8 cellular contexts compared by ENCODE assay signal in genomic region chr1:5514519-5515183, GRCh38.
DNase-seq lines count a peak whose midpoint lies in the region; ATAC-seq and TF ChIP-seq lines count a peak whose summit lies in the region.

No MANE protein-coding gene starts in this region.

- H3K27ac ChIP-seq in H9 (ENCODE audit: insufficient read length, low read depth, low read length): no peak overlapping the region
- no peak overlapping the region for H3K27ac ChIP-seq in mesenchymal stem cell (ENCODE audit: low read length, poor library complexity, severe bottlenecking)

- no peak overlapping the region for H3T11ph ChIP-seq in H9 (ENCODE audit: low read length)

- H4K8ac ChIP-seq in H9 (replicated peaks; ENCODE audit: insufficient read length, low read depth, low read length) (no peak overlapping the region), mesenchymal stem cell (ENCODE audit: low read length) (no peak overlapping the region)

- no peaks in the 10 kb centered on the region for H3K9me3 ChIP-seq in Caco-2
- H3K9me3 ChIP-seq in H9 (ENCODE audit: control insufficient read depth, low read depth, low read length): no peaks in the 10 kb centered on the region
- H3K9me3 ChIP-seq in mesenchymal stem cell (ENCODE audit: control insufficient read depth, low read length): no peaks in the 10 kb centered on the region

- no peak overlapping the region for H3K4ac ChIP-seq in H9 (ENCODE audit: low read depth, low read length)
- no peak overlapping the region for H3K4ac ChIP-seq in mesenchymal stem cell (ENCODE audit: low read depth in 1 of 2, low read length in 2 of 2)

- H3K27ac Mint-ChIP-seq in Caco-2 (ENCODE audit: unreplicated experiment) (no peak overlapping the region), H9 (no peak overlapping the region)
- H3K27ac Mint-ChIP-seq in activated CD4-positive, alpha-beta memory T cell treated with anti-CD3 and anti-CD28 coated beads for 36 hours: no peak overlapping the region

- no peak overlapping the region for H2BK5ac ChIP-seq in H9 (ENCODE audit: insufficient read length, low read length)
- no peak overlapping the region for H2BK5ac ChIP-seq in mesenchymal stem cell (ENCODE audit: low read depth, low read length, poor library complexity, severe bottlenecking)

- no peak overlapping the region for H3K14ac ChIP-seq in H9 (ENCODE audit: insufficient read depth, low read length)
- no peak overlapping the region for H3K14ac ChIP-seq in mesenchymal stem cell (ENCODE audit: low read length in 2 of 2)

- no peaks in the 10 kb centered on the region for H3K4me1 ChIP-seq in Caco-2
- no peaks in the 10 kb centered on the region for H3K4me1 ChIP-seq in H9 (ENCODE audit: insufficient read depth, low read length)
- peaks cover 3% of the 10 kb centered on the region for H3K4me1 ChIP-seq in mesenchymal stem cell (ENCODE audit: control insufficient read depth, insufficient read depth, low read depth, low read length)

- no peak overlapping the region for H2BK15ac ChIP-seq in H9 (ENCODE audit: low read depth, low read length)
- no peak overlapping the region for H2BK15ac ChIP-seq in mesenchymal stem cell (ENCODE audit: low read depth, poor library complexity, severe bottlenecking)

- H4K91ac ChIP-seq in H9 (ENCODE audit: insufficient read length, low read depth, low read length): no peak overlapping the region
- no peak overlapping the region for H4K91ac ChIP-seq in mesenchymal stem cell (ENCODE audit: low read length)

- H4K5ac ChIP-seq in H9 (ENCODE audit: insufficient read length, low read depth, low read length): no peak overlapping the region

- H3K9me3 Mint-ChIP-seq in Caco-2 (ENCODE audit: unreplicated experiment): no peaks in the 10 kb centered on the region
- peaks cover 3 to 7% of the 10 kb centered on the region in 2 experiments; a peak in 3 of 5 replicates for H3K9me3 Mint-ChIP-seq in H9
- no peaks in the 10 kb centered on the region for H3K9me3 Mint-ChIP-seq in activated CD4-positive, alpha-beta memory T cell treated with anti-CD3 and anti-CD28 coated beads for 36 hours

- H3K4me3 ChIP-seq in Caco-2 (ENCODE audit: low read depth, low read length): no peak overlapping the region
- no peak overlapping the region for H3K4me3 ChIP-seq in mesenchymal stem cell (ENCODE audit: insufficient read depth in 1 of 2, low read depth in 1 of 2, low read length in 2 of 2)

- no peak overlapping the region for H3K18ac ChIP-seq in H9 (ENCODE audit: insufficient read length, low read depth, low read length)
- no peak overlapping the region for H3K18ac ChIP-seq in mesenchymal stem cell (ENCODE audit: low read depth in 1 of 2, low read length in 2 of 2)

- no peak overlapping the region for H3K56ac ChIP-seq in H9 (ENCODE audit: insufficient read length, low read depth, low read length)

- no peak overlapping the region for H3K4me3 Mint-ChIP-seq in Caco-2 (ENCODE audit: unreplicated experiment)
- no peak overlapping the region for H3K4me3 Mint-ChIP-seq in H9
- no peak overlapping the region for H3K4me3 Mint-ChIP-seq in activated CD4-positive, alpha-beta memory T cell treated with anti-CD3 and anti-CD28 coated beads for 36 hours

- no peak overlapping the region for H3K4me2 ChIP-seq in H9 (ENCODE audit: insufficient read depth, insufficient read length, low read length)
- H3K4me2 ChIP-seq in mesenchymal stem cell (ENCODE audit: low read length, poor library complexity, severe bottlenecking): no peak overlapping the region

- H2AFZ ChIP-seq in H9 (ENCODE audit: low read length) (no peak overlapping the region), mesenchymal stem cell (ENCODE audit: low read depth, low read length) (no peak overlapping the region)

- no TSS peak for BruUV-seq in Caco-2 (replicated peaks; lab: Mats Ljungman, UMichigan)

- H3K36me3 ChIP-seq in Caco-2 (ENCODE audit: control insufficient read depth, insufficient read depth, low read length): no peaks in the 10 kb centered on the region
- H3K36me3 ChIP-seq in mesenchymal stem cell (ENCODE audit: control insufficient read depth in 1 of 2, insufficient read depth in 2 of 2, low read depth in 1 of 2, low read length in 2 of 2): no peaks in the 10 kb centered on the region

- H2BK12ac ChIP-seq in H9 (ENCODE audit: insufficient read length, low read depth, low read length): no peak overlapping the region
- H2BK12ac ChIP-seq in mesenchymal stem cell (ENCODE audit: low read length in 2 of 2): no peak overlapping the region

- POLR2A ChIA-PET in Caco-2 (lab: Charles Lee): no interaction called here
- POLR2A ChIA-PET in activated CD4-positive, alpha-beta memory T cell treated with anti-CD3 and anti-CD28 coated beads for 36 hours (lab: Charles Lee): no interaction called here

- TF ChIP-seq CTCF in Caco-2 (IDR thresholded peaks at IDR 0.05; ENCODE audit: insufficient read depth in 1 of 2, low read depth in 1 of 2, low read length in 1 of 2, severe bottlenecking in 1 of 2, unreplicated experiment in 1 of 2) (peak; percentile 89 to 96), H9 (conservative IDR thresholded peaks at IDR 0.05) (peak; percentile 100)

- H3K79me1 ChIP-seq in H9 (ENCODE audit: insufficient read depth, low read depth, low read length, poor library complexity, severe bottlenecking): no peaks in the 10 kb centered on the region
- H3K79me1 ChIP-seq in mesenchymal stem cell (replicated peaks; ENCODE audit: low read length, poor library complexity, severe bottlenecking): no peaks in the 10 kb centered on the region

- H3K9ac ChIP-seq in H9 (ENCODE audit: extremely low read depth, insufficient read length, low read length): no peak overlapping the region
- H3K9ac ChIP-seq in mesenchymal stem cell (ENCODE audit: low read length): no peak overlapping the region

- peak in 1 of 2 experiments; percentile 79 for DNase-seq in Caco-2
- peak; percentile 70 for DNase-seq in H9
- peak; percentile 58 for DNase-seq in NCI-H345 treated with DMSO at 0.1 percent for 48 hours (lab: John Stamatoyannopoulos, UW; ENCODE audit: unreplicated experiment)
- peak; percentile 72 for DNase-seq in activated CD4-positive, alpha-beta memory T cell treated with anti-CD3 and anti-CD28 coated beads for 36 hours
- peak; percentile 80 for DNase-seq in ecto neural progenitor cell (ENCODE audit: low spot score)
- DNase-seq in mesenchymal stem cell: peak; percentile 3
- DNase-seq in stimulated activated CD8-positive, alpha-beta memory T cell treated with anti-CD3 and anti-CD28 coated beads, Interleukin-4, amount 100 ng/mL, for 1 hour (ENCODE audit: low read depth in 2 of 2, low spot score in 1 of 2): peak; percentile 42 to 48

- intact Hi-C loops in Caco-2 (cut with micrococcal nuclease; ENCODE audit: unreplicated experiment): loop anchor here (1.0 kb wide), 1 partner anchor 107 kb away; no protein-coding TSS in a partner anchor
- intact Hi-C loops in activated CD4-positive, alpha-beta memory T cell treated with anti-CD3 and anti-CD28 coated beads for 36 hours (cut with micrococcal nuclease): loop anchor here (5.0 to 10.0 kb wide), 2 partner anchors 110 to 318 kb away; no protein-coding TSS in a partner anchor

- no peaks in the 10 kb centered on the region for H3K23me2 ChIP-seq in H9 (ENCODE audit: insufficient read length, low read depth, low read length, poor library complexity, severe bottlenecking)

- H3K4me1 Mint-ChIP-seq in Caco-2 (ENCODE audit: low read depth, unreplicated experiment): no peaks in the 10 kb centered on the region
- H3K4me1 Mint-ChIP-seq in H9: peaks cover 6 to 13% of the 10 kb centered on the region in 2 experiments
- no peaks in the 10 kb centered on the region for H3K4me1 Mint-ChIP-seq in activated CD4-positive, alpha-beta memory T cell treated with anti-CD3 and anti-CD28 coated beads for 36 hours (ENCODE audit: low read depth)

- no peak for ATAC-seq in HG03442 (IDR thresholded peaks at IDR 0.05; ENCODE audit: unreplicated experiment)

- H2AK5ac ChIP-seq in H9 (ENCODE audit: insufficient read length, low read length) (no peak overlapping the region), mesenchymal stem cell (ENCODE audit: low read length, severe bottlenecking) (no peak overlapping the region)

- WGBS in H9 (ENCODE audit: extremely low coverage, insufficient read length, low lambda C conversion rate): no CpG with 5 or more reads among the region's 13 CpGs
- WGBS in mesenchymal stem cell: 24% methylated on average over 10 of the region's 13 CpGs

- no peak overlapping the region for H2BK20ac ChIP-seq in H9 (ENCODE audit: low read depth, low read length, poor library complexity, severe bottlenecking)

- CTCF ChIA-PET in Caco-2 (lab: Charles Lee): interaction anchor here (0.7 to 2.0 kb wide), 2 partner anchors 83 to 231 kb away, joined by 3 to 9 read pairs; no protein-coding TSS in a partner anchor
- CTCF ChIA-PET in activated CD4-positive, alpha-beta memory T cell treated with anti-CD3 and anti-CD28 coated beads for 36 hours (lab: Charles Lee): interaction anchor here (0.6 to 2.5 kb wide), 17 partner anchors 8 to 401 kb away, joined by 3 to 12 read pairs (median 5); no protein-coding TSS in a partner anchor

- peaks cover 5% of the 10 kb centered on the region for H3K27me3 Mint-ChIP-seq in Caco-2 (ENCODE audit: insufficient read depth, unreplicated experiment)
- peaks cover 14% of the 10 kb centered on the region for H3K27me3 Mint-ChIP-seq in H9 (ENCODE audit: low read depth)
- peaks cover 3% of the 10 kb centered on the region for H3K27me3 Mint-ChIP-seq in activated CD4-positive, alpha-beta memory T cell treated with anti-CD3 and anti-CD28 coated beads for 36 hours

- H3K23ac ChIP-seq in H9 (ENCODE audit: insufficient read length, low read depth, low read length) (no peak overlapping the region), mesenchymal stem cell (ENCODE audit: low read length in 2 of 2) (no peak overlapping the region)

- no peaks in the 10 kb centered on the region for H4K20me1 ChIP-seq in H9 (ENCODE audit: control insufficient read depth, insufficient read depth, insufficient read length)

- peaks cover 5% of the 10 kb centered on the region for H3K36me3 Mint-ChIP-seq in Caco-2 (ENCODE audit: insufficient read depth, unreplicated experiment)
- H3K36me3 Mint-ChIP-seq in H9 (ENCODE audit: insufficient read depth in 1 of 3, low read depth in 3 of 3): no peaks in the 10 kb centered on the region
- no peaks in the 10 kb centered on the region for H3K36me3 Mint-ChIP-seq in activated CD4-positive, alpha-beta memory T cell treated with anti-CD3 and anti-CD28 coated beads for 36 hours

- no peak overlapping the region for H2BK120ac ChIP-seq in H9 (ENCODE audit: low read depth, low read length, poor library complexity, severe bottlenecking)
- H2BK120ac ChIP-seq in mesenchymal stem cell (ENCODE audit: low read depth, low read length): no peak overlapping the region

- H3K79me2 ChIP-seq in H9 (ENCODE audit: insufficient read depth, low read length): no peaks in the 10 kb centered on the region

- H3K27me3 ChIP-seq in Caco-2 (replicated peaks; ENCODE audit: control insufficient read depth, insufficient read depth, low read length) (no peaks in the 10 kb centered on the region; the same call in 1 of the 2 replicates), H9 (ENCODE audit: insufficient read depth, low read length) (no peaks in the 10 kb centered on the region), mesenchymal stem cell (ENCODE audit: control insufficient read depth in 1 of 2, insufficient read depth in 1 of 2, low read length in 2 of 2) (peaks cover 8 to 28% of the 10 kb centered on the region in 2 experiments)
